Comparison of ENCODE assay signal across 21 cellular contexts in genomic region chr16:67927131-67927941, GRCh38. TPM values are rescaled to one million over a fixed set of nuclear protein-coding genes. Genes with fewer than 3 reads are reported as not detected.
DNase-seq lines count a peak whose midpoint lies in the region; ATAC-seq and TF ChIP-seq lines count a peak whose summit lies in the region.
"Had no signal": no experiment of that assay in that cellular context is flagged by ENCODE, and none has a peak within 500 bp of the region (broad histone marks: within the 10 kb centered on the region; RNA-seq: fewer than 3 reads in every experiment).

No MANE protein-coding gene starts in this region.

- intact Hi-C loops in A673 (cut with micrococcal nuclease; ENCODE audit: unreplicated experiment), result loop anchor here (5.0 kb wide), 1 partner anchor 405 kb away; no protein-coding TSS in a partner anchor
- intact Hi-C loops in CD4-positive, alpha-beta T cell (cut with DNase I, micrococcal nuclease), result no loop called here
- intact Hi-C loops in ascending aorta (cut with DNase I), result no loop called here

- no peaks in the 10 kb centered on the region for H3K9me3 Mint-ChIP-seq in CD4-positive, alpha-beta T cell
- H3K9me3 Mint-ChIP-seq in nephron progenitor cell, result no peaks in the 10 kb centered on the region
- H3K9me3 Mint-ChIP-seq: activated T-helper 2 cell treated with anti-CD3 and anti-CD28 coated beads, Interferon-gamma antibody, Interleukin-2, Interleukin-4, amounts not matched to agents 10 μg/mL and 5 μg/mL and 100 μg/mL, durations not matched to agents 14 hours and 24 hours and 36 hours; HFFc6; naive thymus-derived CD8-positive, alpha-beta T cell; stimulated activated naive B cell treated with anti-CD40 and anti-IgM and Interleukin-4, amounts not matched to agents 10 μg/mL and 1 μg/mL and 100 μg/mL, for 72 hours had no signal

- H3K4me1 Mint-ChIP-seq in CD4-positive, alpha-beta T cell (ENCODE audit: low read depth), result peaks cover 9% of the 10 kb centered on the region
- peaks cover 15% of the 10 kb centered on the region for H3K4me1 Mint-ChIP-seq in nephron progenitor cell

- H3K4me1 ChIP-seq in A673 (ENCODE audit: insufficient read depth, low read length, poor library complexity, severe bottlenecking) (peaks cover 22% of the 10 kb centered on the region), ascending aorta (peaks cover 10% of the 10 kb centered on the region in 2 donors)

- no peak for ATAC-seq in CD4-positive, alpha-beta T cell (ENCODE audit: poor library complexity)
- no peak for ATAC-seq in GM19035 (IDR thresholded peaks at IDR 0.05; ENCODE audit: unreplicated experiment)
- ATAC-seq: left cardiac atrium had no signal

- H3K36me3 Mint-ChIP-seq in CD4-positive, alpha-beta T cell (ENCODE audit: low read depth), result peaks cover 36% of the 10 kb centered on the region
- peaks cover 8% of the 10 kb centered on the region for H3K36me3 Mint-ChIP-seq in nephron progenitor cell (ENCODE audit: low read depth)

- no peaks in the 10 kb centered on the region for H3K27me3 ChIP-seq in A673 (replicated peaks; ENCODE audit: insufficient read depth, low read depth, low read length, poor library complexity)
- H3K27me3 ChIP-seq in CD4-positive, alpha-beta T cell (ENCODE audit: control insufficient read depth, insufficient read depth, low read length), result no peaks in the 10 kb centered on the region
- H3K27me3 ChIP-seq in ascending aorta, result no peaks in the 10 kb centered on the region
- H3K27me3 ChIP-seq: tibial nerve had no signal

- POLR2A ChIA-PET in A673 (lab: Charles Lee; ENCODE audit: low non-redundant PET), result interaction anchor here (0.5 kb wide), 1 partner anchor 223 kb away, joined by 4 read pairs; no protein-coding TSS in a partner anchor
- POLR2A ChIA-PET in CD4-positive, alpha-beta T cell (lab: Charles Lee), result no interaction called here

- H3K27ac ChIP-seq in A673 (ENCODE audit: low read depth, low read length, poor library complexity, severe bottlenecking) (peak overlapping the region; percentile 63), ascending aorta (peak overlapping the region; percentile 41 to 69)
- H3K27ac ChIP-seq in CD4-positive, alpha-beta T cell (ENCODE audit: low read depth, low read length), result no peak overlapping the region

- peak overlapping the region; percentile 47 for H3K27ac Mint-ChIP-seq in CD4-positive, alpha-beta T cell
- H3K27ac Mint-ChIP-seq in nephron progenitor cell, result peak overlapping the region; percentile 71
- H3K27ac Mint-ChIP-seq: activated T-helper 2 cell treated with anti-CD3 and anti-CD28 coated beads, Interferon-gamma antibody, Interleukin-2, Interleukin-4, amounts not matched to agents 10 μg/mL and 5 μg/mL and 100 μg/mL, durations not matched to agents 14 hours and 24 hours and 36 hours had no signal

- H3K36me3 ChIP-seq in A673 (ENCODE audit: insufficient read depth, low read length, poor library complexity, severe bottlenecking) (peaks cover 15% of the 10 kb centered on the region), ascending aorta (peaks cover 27 to 30% of the 10 kb centered on the region in 2 donors)

- TF ChIP-seq CTCF in A673 (conservative IDR thresholded peaks at IDR 0.05; ENCODE audit: low read depth, low read length) (no peak), ascending aorta (IDR thresholded peaks at IDR 0.05) (no peak), nephron progenitor cell (IDR thresholded peaks at IDR 0.05) (no peak)
- TF ChIP-seq CTCF in CD4-positive, alpha-beta T cell (IDR thresholded peaks at IDR 0.05), result no peak

- H3K27me3 Mint-ChIP-seq in CD4-positive, alpha-beta T cell, result no peaks in the 10 kb centered on the region
- H3K27me3 Mint-ChIP-seq in nephron progenitor cell (ENCODE audit: low read depth, poor library complexity), result peaks cover 4% of the 10 kb centered on the region
- H3K27me3 Mint-ChIP-seq: naive thymus-derived CD8-positive, alpha-beta T cell; stimulated activated naive B cell treated with anti-CD40 and anti-IgM and Interleukin-4, amounts not matched to agents 10 μg/mL and 1 μg/mL and 100 μg/mL, for 72 hours had no signal

- DNase-seq in A673 (ENCODE audit: low spot score), result no peak
- DNase-seq in CD4-positive, alpha-beta T cell, result no peak
- no peak for DNase-seq in ascending aorta (ENCODE audit: low spot score in 2 of 2)
- DNase-seq in nephron progenitor cell, result no peak
- no peak for DNase-seq in hypothalamus (lab: John Stamatoyannopoulos, UW)
- DNase-seq in NCI-H774 (lab: John Stamatoyannopoulos, UW), result no peak
- no peak for DNase-seq in ACHN
- DNase-seq: activated CD4-positive, alpha-beta T cell treated with anti-CD3 and anti-CD28 coated beads for 4 hours; DMS79 treated with DMSO at 0.1 percent for 48 hours; effector CD4-positive, alpha-beta T cell; HFFc6; left cardiac atrium; naive thymus-derived CD8-positive, alpha-beta T cell; NCI-H1417 treated with DMSO at 0.1 percent for 48 hours; NCI-H524 treated with DMSO at 0.1 percent for 48 hours; SIG-M5; stimulated activated naive B cell treated with anti-CD40 and anti-IgM and Interleukin-4, amounts not matched to agents 10 μg/mL and 1 μg/mL and 100 μg/mL, for 72 hours; T-helper 1 cell had no signal

- H3K4me3 Mint-ChIP-seq in CD4-positive, alpha-beta T cell, result no peak overlapping the region
- no peak overlapping the region for H3K4me3 Mint-ChIP-seq in nephron progenitor cell
- H3K4me3 Mint-ChIP-seq: HFFc6; naive thymus-derived CD8-positive, alpha-beta T cell; stimulated activated naive B cell treated with anti-CD40 and anti-IgM and Interleukin-4, amounts not matched to agents 10 μg/mL and 1 μg/mL and 100 μg/mL, for 72 hours had no signal

- in situ Hi-C loops in ACHN (cut with HindIII; ENCODE audit: low pct_ligation_motif_present, low pct_unique_long_range_greater_than_20kb, low sequenced_read_pairs), result no loop called here

- CTCF ChIA-PET in A673 (lab: Charles Lee), result interaction anchor here (1.3 to 3.3 kb wide), 2 partner anchors 43 to 111 kb away, joined by 3 to 15 read pairs; partner anchors contain the start of gene NRN1L
- CTCF ChIA-PET in CD4-positive, alpha-beta T cell (lab: Charles Lee), result interaction anchor here (1.0 to 2.3 kb wide), 4 partner anchors 44 to 406 kb away, joined by 4 to 13 read pairs (median 8); no protein-coding TSS in a partner anchor

- no peak overlapping the region for H3K4me3 ChIP-seq in A673 (ENCODE audit: low read depth, low read length, poor library complexity, severe bottlenecking)
- H3K4me3 ChIP-seq in ascending aorta, result no peak overlapping the region
- H3K4me3 ChIP-seq: tibial nerve had no signal

- BruUV-seq in A673 (replicated peaks; lab: Mats Ljungman, UMichigan), result no TSS peak

- H3K9me3 ChIP-seq in A673 (ENCODE audit: low read depth, low read length, poor library complexity, severe bottlenecking) (no peaks in the 10 kb centered on the region), ascending aorta (no peaks in the 10 kb centered on the region)
- no peaks in the 10 kb centered on the region for H3K9me3 ChIP-seq in CD4-positive, alpha-beta T cell (ENCODE audit: control insufficient read depth, low read length)
- H3K9me3 ChIP-seq: tibial nerve had no signal

RNA-seq across cellular contexts. Expression of gene CTRL, which starts 4.3 kb away (rescaled TPM):
- 2.9 and 3.2 TPM in 2 replicates for total RNA-seq in A673 (2021)
- total RNA-seq in CD4-positive, alpha-beta T cell, result 10 to 100 TPM; 18.3 to 19.5 TPM
- 0.43 TPM for total RNA-seq in ascending aorta

RNA-seq across cellular contexts. Expression of gene PSMB10, which starts 9.3 kb away (rescaled TPM):
- total RNA-seq in A673 (2021) (21.6 and 24.8 TPM in 2 replicates), ascending aorta (13.9 TPM)
- 10 to 100 TPM; 68.7 to 71.6 TPM for total RNA-seq in CD4-positive, alpha-beta T cell

RNA-seq across cellular contexts. Expression of gene LCAT, which starts 16.6 kb away (rescaled TPM):
- 15.5 and 17.6 TPM in 2 replicates for total RNA-seq in A673 (2021)
- total RNA-seq in CD4-positive, alpha-beta T cell, result 1 to 10 TPM; 5.9 to 6.3 TPM
- total RNA-seq in ascending aorta, result 6.6 TPM

RNA-seq across cellular contexts. Expression of gene PSKH1, which starts 34.3 kb away (rescaled TPM):
- total RNA-seq in A673 (2021), result 24.2 and 27.4 TPM in 2 replicates
- total RNA-seq in CD4-positive, alpha-beta T cell, result 10 to 100 TPM; 11.4 to 13.3 TPM
- 41.0 TPM for total RNA-seq in ascending aorta

RNA-seq across cellular contexts. Expression of gene SLC12A4, which starts 41.1 kb away (rescaled TPM):
- total RNA-seq in A673 (2021) (41.9 and 47.6 TPM in 2 replicates), ascending aorta (83.2 TPM)
- 10 to 100 TPM; 15.1 to 17.7 TPM for total RNA-seq in CD4-positive, alpha-beta T cell
